Comparison of ENCODE assay signal across 8 cellular contexts in the genomic region with DNA sequence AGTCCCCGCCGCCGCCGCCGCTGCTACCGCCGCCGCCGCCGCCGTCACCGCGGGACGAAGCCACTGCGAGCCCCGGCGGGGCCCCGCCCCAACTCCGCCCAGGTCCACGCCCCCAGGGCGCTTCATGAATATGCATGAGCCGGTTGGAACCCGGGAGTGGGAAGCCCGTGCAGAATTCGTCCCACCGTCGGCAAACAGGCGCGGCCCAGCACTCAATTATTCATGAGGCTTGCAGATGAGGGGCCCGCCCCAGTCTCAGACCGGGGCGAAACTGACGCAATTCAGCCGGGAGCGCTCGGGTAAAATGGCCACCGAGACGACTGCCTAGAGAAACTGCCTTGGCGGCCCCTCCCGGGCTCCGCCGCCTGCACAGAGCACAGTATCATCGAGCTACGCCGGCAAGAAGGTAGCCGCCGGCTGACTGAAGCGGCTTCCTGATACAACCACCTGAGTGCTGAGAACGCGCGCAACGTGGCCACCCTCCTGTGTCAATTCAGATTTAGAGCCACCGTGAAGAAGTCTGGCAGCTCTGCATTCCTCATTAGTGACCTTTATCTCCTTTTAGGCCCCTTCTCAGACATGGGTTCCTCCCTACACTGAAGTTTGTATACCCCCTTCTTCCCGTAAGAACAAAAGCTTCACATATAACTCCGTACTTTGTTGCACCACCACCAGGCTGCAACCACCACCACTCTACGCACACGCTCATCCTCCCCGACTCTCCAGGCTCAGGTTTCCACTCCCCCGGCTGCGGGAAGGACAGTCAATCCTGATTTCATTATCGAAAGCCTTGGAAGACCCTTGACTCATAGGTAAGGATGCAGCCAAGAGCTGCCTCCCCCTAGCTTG. TPM values are rescaled to one million over a fixed set of nuclear protein-coding genes. Genes with fewer than 3 reads are reported as not detected.
DNase-seq lines count a peak whose midpoint lies in the region; ATAC-seq and TF ChIP-seq lines count a peak whose summit lies in the region.

A gene with protein sequence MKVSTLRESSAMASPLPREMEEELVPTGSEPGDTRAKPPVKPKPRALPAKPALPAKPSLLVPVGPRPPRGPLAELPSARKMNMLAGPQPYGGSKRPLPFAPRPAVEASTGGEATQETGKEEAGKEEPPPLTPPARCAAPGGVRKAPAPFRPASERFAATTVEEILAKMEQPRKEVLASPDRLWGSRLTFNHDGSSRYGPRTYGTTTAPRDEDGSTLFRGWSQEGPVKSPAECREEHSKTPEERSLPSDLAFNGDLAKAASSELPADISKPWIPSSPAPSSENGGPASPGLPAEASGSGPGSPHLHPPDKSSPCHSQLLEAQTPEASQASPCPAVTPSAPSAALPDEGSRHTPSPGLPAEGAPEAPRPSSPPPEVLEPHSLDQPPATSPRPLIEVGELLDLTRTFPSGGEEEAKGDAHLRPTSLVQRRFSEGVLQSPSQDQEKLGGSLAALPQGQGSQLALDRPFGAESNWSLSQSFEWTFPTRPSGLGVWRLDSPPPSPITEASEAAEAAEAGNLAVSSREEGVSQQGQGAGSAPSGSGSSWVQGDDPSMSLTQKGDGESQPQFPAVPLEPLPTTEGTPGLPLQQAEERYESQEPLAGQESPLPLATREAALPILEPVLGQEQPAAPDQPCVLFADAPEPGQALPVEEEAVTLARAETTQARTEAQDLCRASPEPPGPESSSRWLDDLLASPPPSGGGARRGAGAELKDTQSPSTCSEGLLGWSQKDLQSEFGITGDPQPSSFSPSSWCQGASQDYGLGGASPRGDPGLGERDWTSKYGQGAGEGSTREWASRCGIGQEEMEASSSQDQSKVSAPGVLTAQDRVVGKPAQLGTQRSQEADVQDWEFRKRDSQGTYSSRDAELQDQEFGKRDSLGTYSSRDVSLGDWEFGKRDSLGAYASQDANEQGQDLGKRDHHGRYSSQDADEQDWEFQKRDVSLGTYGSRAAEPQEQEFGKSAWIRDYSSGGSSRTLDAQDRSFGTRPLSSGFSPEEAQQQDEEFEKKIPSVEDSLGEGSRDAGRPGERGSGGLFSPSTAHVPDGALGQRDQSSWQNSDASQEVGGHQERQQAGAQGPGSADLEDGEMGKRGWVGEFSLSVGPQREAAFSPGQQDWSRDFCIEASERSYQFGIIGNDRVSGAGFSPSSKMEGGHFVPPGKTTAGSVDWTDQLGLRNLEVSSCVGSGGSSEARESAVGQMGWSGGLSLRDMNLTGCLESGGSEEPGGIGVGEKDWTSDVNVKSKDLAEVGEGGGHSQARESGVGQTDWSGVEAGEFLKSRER (N-terminal part only) (minus strand): TSS at position 67 of the 849 bp plus-strand sequence. CDS start 3,067 bp downstream, outside the sequence.

- H3K9me3 ChIP-seq in suprapubic skin = no peaks in the 10 kb centered on the region

- ATAC-seq in HG02588 (IDR thresholded peaks at IDR 0.05; ENCODE audit: unreplicated experiment) = peak; percentile 89

- DNase-seq in GM10248 (ENCODE audit: extremely low spot score) (peak; percentile 93), NCI-H1092 (lab: John Stamatoyannopoulos, UW) (peak; percentile 94), SKM-1 treated with dmso at 0.1 percent for 144 hours (lab: John Stamatoyannopoulos, UW; ENCODE audit: unreplicated experiment) (peak; percentile 86), glomerular endothelial cell (ENCODE audit: extremely low read depth, low read depth, low spot score) (no peak), occipital lobe (lab: John Stamatoyannopoulos, UW) (peak; percentile 95), suprapubic skin (ENCODE audit: low spot score in 2 of 2) (peak; percentile 99)

- CTCF ChIA-PET in GM10248 (lab: Yijun Ruan, JAX) = interaction anchor here (0.7 to 1.9 kb wide), 4 partner anchors 11 to 168 kb away, joined by 3 to 7 read pairs (median 5); a partner anchor contains a TSS

- H3K27me3 ChIP-seq in suprapubic skin = no peaks in the 10 kb centered on the region

- peak within 1 kb of the TSS; percentile 95 for H3K4me3 ChIP-seq in suprapubic skin

- peaks cover 56% of the 10 kb centered on the region for H3K4me1 ChIP-seq in suprapubic skin

- peak within 1 kb of the TSS; percentile 91 for H3K4me3 Mint-ChIP-seq in activated naive CD8-positive, alpha-beta T cell

- H3K27me3 Mint-ChIP-seq in activated naive CD8-positive, alpha-beta T cell = no peaks in the 10 kb centered on the region

- H3K36me3 Mint-ChIP-seq in activated naive CD8-positive, alpha-beta T cell = peaks cover 26% of the 10 kb centered on the region

- H3K27ac Mint-ChIP-seq in activated naive CD8-positive, alpha-beta T cell = peak within 1 kb of the TSS; percentile 96

- TF ChIP-seq EP300 in suprapubic skin (IDR thresholded peaks at IDR 0.05) = no peak

- peaks cover 39% of the 10 kb centered on the region for H3K36me3 ChIP-seq in suprapubic skin

- peaks cover 59% of the 10 kb centered on the region for H3K4me1 Mint-ChIP-seq in activated naive CD8-positive, alpha-beta T cell (ENCODE audit: low read depth)

- POLR2A ChIA-PET in GM10248 (lab: Yijun Ruan, JAX) = interaction anchor here (2.1 kb wide), 1 partner anchor 10 kb away, joined by 10 read pairs; a partner anchor contains a TSS

- 5% methylated on average over 15 of the region's 61 CpGs for WGBS in suprapubic skin

- no peak for TF ChIP-seq CTCF in GM10248 (IDR thresholded peaks at IDR 0.05; ENCODE audit: control extremely low read depth, extremely low read depth, low read depth, missing control alignments)
- TF ChIP-seq CTCF in suprapubic skin (IDR thresholded peaks at IDR 0.05) = peak in 1 of 2 donors; percentile 1

- H3K27ac ChIP-seq in suprapubic skin = peak within 1 kb of the TSS; percentile 100

- no peaks in the 10 kb centered on the region for H3K9me3 Mint-ChIP-seq in activated naive CD8-positive, alpha-beta T cell (ENCODE audit: low read depth)

- TF ChIP-seq POLR2A in suprapubic skin (IDR thresholded peaks at IDR 0.05) = peak in 1 of 2 donors; percentile 46

RNA-seq across cellular contexts. Expression of the gene that starts here (rescaled TPM):
- total RNA-seq in glomerular endothelial cell (107 and 154 TPM in 2 replicates), occipital lobe (19.3 TPM), suprapubic skin (100 to 1,000 TPM; 241 to 276 (median 272) TPM)
